22 cellular contexts compared by ENCODE assay signal in genomic region chr3:50853936-50854335, GRCh38.
"Had no signal": no experiment of that assay in that cellular context is flagged by ENCODE, and none has a peak within 500 bp of the region (broad histone marks: within the 10 kb centered on the region; RNA-seq: fewer than 3 reads in every experiment).

No MANE protein-coding gene starts in this region.

- H2AFZ ChIP-seq: neural progenitor cell had no signal

- H3K9ac ChIP-seq: neural progenitor cell had no signal

- H3K4me1 ChIP-seq: esophagus muscularis mucosa, gastrocnemius medialis, left lung, neural progenitor cell, prostate gland, right atrium auricular region, spleen, testis, tibial artery had no signal

- DNase-seq: dorsolateral prefrontal cortex; effector CD4-positive, alpha-beta T cell; gastrocnemius medialis; head of caudate nucleus; left cardiac atrium; left lung; mesendoderm; midbrain; naive thymus-derived CD4-positive, alpha-beta T cell; spleen; stimulated activated CD4-positive, alpha-beta T cell treated with anti-CD3 and anti-CD28 coated beads, Interleukin-4, amount 100 ng/mL, for 4 hours; stimulated activated naive CD8-positive, alpha-beta T cell treated with anti-CD3 and anti-CD28 coated beads, Interleukin-15, Interleukin-2, amounts not matched to agents 100 U/mL and 50 U/mL, for 24 hours; substantia nigra; testis; tibial artery had no signal

- H3K27ac ChIP-seq: dorsolateral prefrontal cortex, esophagus muscularis mucosa, gastrocnemius medialis, left lung, neural progenitor cell, prostate gland, right atrium auricular region, spleen, testis, tibial artery had no signal

- H3K4me2 ChIP-seq: neural progenitor cell had no signal

- H3K36me3 ChIP-seq: esophagus muscularis mucosa, gastrocnemius medialis, left lung, neural progenitor cell, prostate gland, right atrium auricular region, spleen, tibial artery had no signal

- H3K9me3 ChIP-seq: gastrocnemius medialis, prostate gland, testis had no signal

- H3K27me3 ChIP-seq: dorsolateral prefrontal cortex, esophagus muscularis mucosa, gastrocnemius medialis, left lung, neural progenitor cell, right atrium auricular region, spleen, testis, tibial artery had no signal

- FAIRE-seq: colon had no signal

- H3K4me3 ChIP-seq: dorsolateral prefrontal cortex, esophagus muscularis mucosa, gastrocnemius medialis, left lung, neural progenitor cell, prostate gland, right atrium auricular region, spleen, testis, tibial artery had no signal

- ATAC-seq: gastrocnemius medialis; left cardiac atrium; left lung; naive thymus-derived CD4-positive, alpha-beta T cell; sciatic nerve; stimulated activated memory B cell treated with anti-CD40 and anti-IgM and Interleukin-4, amounts not matched to agents 10 μg/mL and 1 μg/mL and 100 μg/mL, for 72 hours; stimulated activated naive CD8-positive, alpha-beta T cell treated with anti-CD3 and anti-CD28 coated beads, Interleukin-15, Interleukin-2, amounts not matched to agents 100 U/mL and 50 U/mL, for 24 hours had no signal
